ENCODE assay signal across 26 cellular contexts in the genomic region with DNA sequence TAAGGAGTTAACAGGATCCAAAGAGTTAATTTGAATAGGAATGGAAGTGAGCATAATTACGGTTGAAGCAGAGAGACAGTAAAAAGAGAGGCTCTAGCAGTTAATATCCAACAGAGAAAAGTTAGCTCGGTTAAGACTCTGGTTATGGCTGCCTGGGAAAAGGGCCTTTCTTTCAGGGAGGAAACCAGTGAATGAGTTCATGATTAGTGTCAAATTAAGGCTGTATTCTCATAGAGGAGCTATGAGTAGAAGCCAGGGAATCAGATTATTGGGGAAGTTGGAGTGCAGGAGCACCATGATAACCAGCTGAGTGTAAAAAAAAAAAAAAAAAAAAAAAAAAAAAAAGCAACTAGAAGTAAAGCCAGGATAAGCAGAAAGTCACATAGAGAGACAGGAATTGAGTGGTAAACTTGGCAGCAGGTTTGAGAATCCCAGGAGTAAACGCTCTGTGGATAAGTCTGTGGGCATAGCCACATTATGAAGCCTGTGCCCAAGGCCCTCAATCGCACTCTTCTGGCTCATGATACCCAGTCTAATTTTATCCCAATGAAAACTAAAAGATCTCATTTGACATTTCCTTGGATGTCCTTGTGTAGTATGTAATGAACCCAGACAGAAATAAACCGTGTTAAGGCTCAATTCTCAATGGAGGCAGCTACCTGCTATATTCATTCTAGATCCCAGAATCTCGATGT.
"Had no signal": no experiment of that assay in that cellular context is flagged by ENCODE, and none has a peak within 500 bp of the region (broad histone marks: within the 10 kb centered on the region; RNA-seq: fewer than 3 reads in every experiment).

No MANE protein-coding gene starts in this region.

- DNase-seq: activated CD4-positive, alpha-beta T cell treated with anti-CD3 and anti-CD28 coated beads for 4 hours; activated CD4-positive, alpha-beta T cell treated with anti-CD3 and anti-CD28 coated beads, Interleukin-2, amount 50 U/mL, for 48 hours; activated CD4-positive, CD25-positive, alpha-beta regulatory T cell; activated CD8-positive, alpha-beta memory T cell treated with anti-CD3 and anti-CD28 coated beads, Interleukin-2, amount 50 U/mL, for 48 hours; activated naive CD4-positive, alpha-beta T cell treated with Interleukin-2 at 50 U/mL for 16 hours; activated naive CD8-positive, alpha-beta T cell treated with anti-CD3 and anti-CD28 coated beads for 36 hours; activated T-cell treated with anti-CD3 and anti-CD28 coated beads, Interleukin-2, amount 50 U/mL, for 48 hours; amniotic stem cell; body of pancreas; dermis blood vessel endothelial cell; effector CD8-positive, alpha-beta T cell; erythroblast; foreskin keratinocyte; hypothalamus; lower lobe of right lung; mesendoderm; natural killer cell; pancreas; stimulated activated CD4-positive, alpha-beta T cell treated with anti-CD3 and anti-CD28 coated beads, Interleukin-2, amount 100 ng/mL, for 48 hours; stimulated activated naive CD4-positive, alpha-beta T cell treated with Interleukin-2 at 50 U/mL for 16 hours; SW 1271; T-helper 17 cell; upper lobe of right lung had no signal

- H3K27me3 Mint-ChIP-seq: activated naive CD8-positive, alpha-beta T cell treated with anti-CD3 and anti-CD28 coated beads for 36 hours; T-helper 17 cell had no signal

- H3K27me3 ChIP-seq: body of pancreas, cardiac muscle cell, foreskin keratinocyte, pancreas, upper lobe of right lung had no signal

- H3K36me3 ChIP-seq: cardiac muscle cell, lower lobe of right lung, pancreas, upper lobe of right lung had no signal

- H3K4me1 ChIP-seq: body of pancreas, foreskin keratinocyte, lower lobe of right lung, pancreas, upper lobe of right lung had no signal

- H3K9me3 ChIP-seq: lower lobe of right lung, pancreas had no signal

- ATAC-seq: body of pancreas, foreskin keratinocyte, lower lobe of right lung, natural killer cell, pancreas, sciatic nerve, T-helper 17 cell, upper lobe of right lung had no signal

- H3K36me3 Mint-ChIP-seq: activated naive CD8-positive, alpha-beta T cell treated with anti-CD3 and anti-CD28 coated beads for 36 hours had no signal

- H3K4me3 ChIP-seq: body of pancreas, cardiac muscle cell, lower lobe of right lung, pancreas, SK-N-MC, upper lobe of right lung had no signal

- H3K27ac ChIP-seq: body of pancreas, cardiac muscle cell, foreskin keratinocyte, lower lobe of right lung, pancreas, SK-N-MC, upper lobe of right lung had no signal

- H3K4me1 Mint-ChIP-seq: activated naive CD8-positive, alpha-beta T cell treated with anti-CD3 and anti-CD28 coated beads for 36 hours; natural killer cell; T-helper 17 cell had no signal

- H3K27ac Mint-ChIP-seq: activated naive CD8-positive, alpha-beta T cell treated with anti-CD3 and anti-CD28 coated beads for 36 hours; natural killer cell; T-helper 17 cell had no signal

- H3K4me3 Mint-ChIP-seq: activated naive CD8-positive, alpha-beta T cell treated with anti-CD3 and anti-CD28 coated beads for 36 hours; natural killer cell; T-helper 17 cell had no signal
